8 cellular contexts compared by ENCODE assay signal in genomic region chr6:77609106-77609505, GRCh38. TPM values are rescaled to one million over a fixed set of nuclear protein-coding genes. Genes with fewer than 3 reads are reported as not detected.
"Had no signal": no experiment of that assay in that cellular context is flagged by ENCODE, and none has a peak within 500 bp of the region (broad histone marks: within the 10 kb centered on the region; RNA-seq: fewer than 3 reads in every experiment).

No MANE protein-coding gene starts in this region.

- H3K4me3 ChIP-seq: GM23248, HAP-1 had no signal

- H3K27ac Mint-ChIP-seq: H9, HFFc6 had no signal

- H3K4me1 ChIP-seq: HAP-1 had no signal

- H3K27ac ChIP-seq: GM23248 had no signal

- ATAC-seq: HCT116 had no signal

- H3K9me3 ChIP-seq: HAP-1 had no signal

- H3K36me3 ChIP-seq: HAP-1 had no signal

- DNase-seq: GM23248, GOT3, H7, H9, HCEC 1CT, HFFc6 had no signal

- H2AFZ ChIP-seq: GM23248 had no signal

- H3K4me1 Mint-ChIP-seq: H9 had no signal

- H3K4me3 Mint-ChIP-seq: H9, HFFc6 had no signal

RNA-seq across cellular contexts. Expression of gene MEI4, which starts 43.7 kb away (rescaled TPM):
- total RNA-seq: GM23248, HFFc6 had no signal
